2 cellular contexts compared by ENCODE assay signal in genomic region chr11:103055174-103055890, GRCh38.
TF ChIP-seq lines count a peak whose summit lies in the region.

No MANE protein-coding gene starts in this region.

TF ChIP-seq in HCT116, 20 proteins besides CTCF, POLR2A, EP300 and RAD21:
- TF ChIP-seq POLR2AphosphoS5 (IDR thresholded peaks at IDR 0.05; ENCODE audit: low read depth, low read length), result no peak
- TF ChIP-seq SP1 (IDR thresholded peaks at IDR 0.05; ENCODE audit: low read depth), result no peak
- TF ChIP-seq EZH2 (IDR thresholded peaks at IDR 0.05), result no peak
- no peak for TF ChIP-seq JUND (IDR thresholded peaks at IDR 0.05)
- no peak for TF ChIP-seq MAX (IDR thresholded peaks at IDR 0.05)
- TF ChIP-seq ZFX (IDR thresholded peaks at IDR 0.05), result no peak
- TF ChIP-seq CEBPB (IDR thresholded peaks at IDR 0.05; ENCODE audit: low read depth), result no peak
- no peak for TF ChIP-seq ZNF274 (IDR thresholded peaks at IDR 0.05; ENCODE audit: low read depth, low read length)
- TF ChIP-seq REST (IDR thresholded peaks at IDR 0.05; ENCODE audit: low read depth), result no peak
- no peak for TF ChIP-seq EZH2phosphoT487 (IDR thresholded peaks at IDR 0.05; ENCODE audit: borderline replicate concordance)
- TF ChIP-seq SRF (IDR thresholded peaks at IDR 0.05; ENCODE audit: low read depth), result no peak
- TF ChIP-seq FOSL1 (IDR thresholded peaks at IDR 0.05; ENCODE audit: low read depth), result no peak
- no peak for TF ChIP-seq ZBTB33 (IDR thresholded peaks at IDR 0.05; ENCODE audit: extremely low read depth, insufficient replicate concordance, low read length)
- no peak for TF ChIP-seq EGR1 (IDR thresholded peaks at IDR 0.05; ENCODE audit: low read depth)
- TF ChIP-seq TCF7L2 (IDR thresholded peaks at IDR 0.05; ENCODE audit: borderline replicate concordance, extremely low read depth, insufficient read depth, insufficient read length), result no peak
- TF ChIP-seq ELF1 (IDR thresholded peaks at IDR 0.05; ENCODE audit: borderline replicate concordance, low read depth), result no peak
- TF ChIP-seq CBX3 (IDR thresholded peaks at IDR 0.05; ENCODE audit: low read depth), result no peak
- no peak for TF ChIP-seq ATF3 (IDR thresholded peaks at IDR 0.05)

TF ChIP-seq in GM12878, 131 proteins besides CTCF, POLR2A, EP300 and RAD21:
- TF ChIP-seq TCF3 (IDR thresholded peaks at IDR 0.05; ENCODE audit: borderline replicate concordance, insufficient read depth, low read depth, low read length) (no peak), ZNF24 (IDR thresholded peaks at IDR 0.05) (0 out of 2 replicates have a peak, but pooled peaks have one; percentile 6), SMC3 (IDR thresholded peaks at IDR 0.05; ENCODE audit: borderline replicate concordance, low read length) (peak; percentile 60; the same call in 1 of the 2 replicates), ZBTB40 (IDR thresholded peaks at IDR 0.05; ENCODE audit: borderline replicate concordance) (peak; percentile 57; the same call in 1 of the 2 replicates), BACH1 (IDR thresholded peaks at IDR 0.05; ENCODE audit: borderline replicate concordance) (no peak), RELA (IDR thresholded peaks at IDR 0.05; ENCODE audit: borderline replicate concordance, partially characterized antibody) (no peak)
